Comparison of ENCODE assay signal across 1 cellular context in the genomic region with DNA sequence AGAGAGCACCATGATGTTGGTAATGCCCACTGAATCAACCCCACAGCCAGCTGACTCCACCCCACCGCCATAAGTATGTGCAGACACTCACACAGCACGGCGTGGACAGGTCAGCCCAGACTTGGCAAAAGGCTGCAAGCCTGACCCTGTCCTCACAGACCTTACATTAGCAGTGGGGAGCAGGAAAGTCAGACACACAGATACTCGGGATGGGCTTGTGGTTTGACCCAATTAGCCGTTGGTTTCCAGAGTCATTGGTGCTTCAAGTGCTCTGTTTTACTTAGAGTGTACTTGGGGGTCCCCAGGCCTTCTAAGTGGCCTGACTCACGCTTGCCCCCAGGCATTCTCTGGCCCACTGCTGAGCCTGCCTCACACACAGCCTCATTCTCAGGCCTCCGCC.
TF ChIP-seq lines count a peak whose summit lies in the region.

No MANE protein-coding gene starts in this region.

TF ChIP-seq in H1, 55 proteins besides CTCF, POLR2A, EP300 and RAD21 (continued from another document):
- no peak for TF ChIP-seq MAFK (IDR thresholded peaks at IDR 0.05; ENCODE audit: low read depth, low read length)
- TF ChIP-seq HDAC6 (IDR thresholded peaks at IDR 0.05; ENCODE audit: low read depth, low read length), result no peak
- no peak for TF ChIP-seq KDM5A (IDR thresholded peaks at IDR 0.05; ENCODE audit: low read length)
TF ChIP-seq in H1: peak in this region for 0.
